ENCODE assay signal across 1 cellular context in genomic region chr2:47050021-47050760, GRCh38.
TF ChIP-seq lines count a peak whose summit lies in the region.

No MANE protein-coding gene starts in this region.

TF ChIP-seq in HepG2, 621 proteins besides CTCF, POLR2A, EP300 and RAD21 (continued from another document and continues in another):
- TF ChIP-seq REST (IDR thresholded peaks at IDR 0.05; ENCODE audit: borderline replicate concordance in 1 of 2, low read depth in 1 of 2, low read length in 2 of 2) (no peak), POGK (CRISPR knock-in tag; conservative IDR thresholded peaks at IDR 0.05) (no peak), GATA4 (IDR thresholded peaks at IDR 0.05; ENCODE audit: borderline replicate concordance, low read depth) (no peak), WIZ (CRISPR knock-in tag; IDR thresholded peaks at IDR 0.05) (no peak), ZNF331 (CRISPR knock-in tag; IDR thresholded peaks at IDR 0.05) (no peak), ZNF749 (CRISPR knock-in tag; IDR thresholded peaks at IDR 0.05; ENCODE audit: borderline replicate concordance) (no peak), MAFF (IDR thresholded peaks at IDR 0.05; ENCODE audit: low read depth, low read length) (0 out of 2 replicates have a peak, but pooled peaks have one; percentile 18), ZMYM4 (CRISPR knock-in tag; IDR thresholded peaks at IDR 0.05) (peak; percentile 53; the same call in 1 of the 2 replicates), ZFP90 (CRISPR knock-in tag; IDR thresholded peaks at IDR 0.05; ENCODE audit: borderline replicate concordance) (0 out of 2 replicates have a peak, but pooled peaks have one; percentile 50), STAG1 (CRISPR knock-in tag; IDR thresholded peaks at IDR 0.05) (0 out of 2 replicates have a peak, but pooled peaks have one; percentile 11), ZNF251 (CRISPR knock-in tag; IDR thresholded peaks at IDR 0.05) (no peak), THAP8 (CRISPR knock-in tag; IDR thresholded peaks at IDR 0.05; ENCODE audit: borderline replicate concordance) (no peak), NFIB (CRISPR knock-in tag; IDR thresholded peaks at IDR 0.05; ENCODE audit: borderline replicate concordance) (no peak), MXD4 (CRISPR knock-in tag; IDR thresholded peaks at IDR 0.05) (no peak), PTBP1 (IDR thresholded peaks at IDR 0.05; ENCODE audit: low read depth, low read length, poor library complexity, severe bottlenecking) (no peak), MEIS2 (CRISPR knock-in tag; IDR thresholded peaks at IDR 0.05) (0 out of 2 replicates have a peak, but pooled peaks have one; percentile 31), ZNF800 (CRISPR knock-in tag; IDR thresholded peaks at IDR 0.05) (no peak), SP4 (CRISPR knock-in tag; IDR thresholded peaks at IDR 0.05) (no peak), ZNF296 (CRISPR knock-in tag; conservative IDR thresholded peaks at IDR 0.05) (no peak), EED (CRISPR knock-in tag; IDR thresholded peaks at IDR 0.05) (0 out of 2 replicates have a peak, but pooled peaks have one; percentile 29), ZBTB43 (CRISPR knock-in tag; conservative IDR thresholded peaks at IDR 0.05) (no peak), BCL3 (CRISPR knock-in tag; IDR thresholded peaks at IDR 0.05) (no peak), ATF2 (CRISPR knock-in tag; IDR thresholded peaks at IDR 0.05) (no peak), ZNF367 (CRISPR knock-in tag; IDR thresholded peaks at IDR 0.05; ENCODE audit: borderline replicate concordance) (no peak), ZNF280B (CRISPR knock-in tag; IDR thresholded peaks at IDR 0.05; ENCODE audit: borderline replicate concordance) (peak; percentile 26; the same call in 1 of the 2 replicates), IRF9 (CRISPR knock-in tag; IDR thresholded peaks at IDR 0.05; ENCODE audit: borderline replicate concordance) (no peak), AKNA (CRISPR knock-in tag; IDR thresholded peaks at IDR 0.05; ENCODE audit: borderline replicate concordance) (no peak), HNF4G (IDR thresholded peaks at IDR 0.05; ENCODE audit: borderline replicate concordance, low read depth, low read length) (no peak), HNF4G (CRISPR knock-in tag; IDR thresholded peaks at IDR 0.05; ENCODE audit: borderline replicate concordance, low read depth) (no peak), JDP2 (CRISPR knock-in tag; IDR thresholded peaks at IDR 0.05; ENCODE audit: borderline replicate concordance) (no peak), ZNF598 (CRISPR knock-in tag; IDR thresholded peaks at IDR 0.05; ENCODE audit: borderline replicate concordance) (0 out of 2 replicates have a peak, but pooled peaks have one; percentile 29), ZNF431 (CRISPR knock-in tag; IDR thresholded peaks at IDR 0.05; ENCODE audit: borderline replicate concordance, low read depth) (0 out of 2 replicates have a peak, but pooled peaks have one; percentile 49), ZNF350 (CRISPR knock-in tag; IDR thresholded peaks at IDR 0.05; ENCODE audit: borderline replicate concordance, low read depth) (no peak), SMAD1 (CRISPR knock-in tag; IDR thresholded peaks at IDR 0.05; ENCODE audit: borderline replicate concordance, low read depth) (no peak), ZMYM2 (CRISPR knock-in tag; IDR thresholded peaks at IDR 0.05) (no peak), BRF2 (CRISPR knock-in tag; IDR thresholded peaks at IDR 0.05) (no peak)
